8 cellular contexts compared by ENCODE assay signal in the genomic region with DNA sequence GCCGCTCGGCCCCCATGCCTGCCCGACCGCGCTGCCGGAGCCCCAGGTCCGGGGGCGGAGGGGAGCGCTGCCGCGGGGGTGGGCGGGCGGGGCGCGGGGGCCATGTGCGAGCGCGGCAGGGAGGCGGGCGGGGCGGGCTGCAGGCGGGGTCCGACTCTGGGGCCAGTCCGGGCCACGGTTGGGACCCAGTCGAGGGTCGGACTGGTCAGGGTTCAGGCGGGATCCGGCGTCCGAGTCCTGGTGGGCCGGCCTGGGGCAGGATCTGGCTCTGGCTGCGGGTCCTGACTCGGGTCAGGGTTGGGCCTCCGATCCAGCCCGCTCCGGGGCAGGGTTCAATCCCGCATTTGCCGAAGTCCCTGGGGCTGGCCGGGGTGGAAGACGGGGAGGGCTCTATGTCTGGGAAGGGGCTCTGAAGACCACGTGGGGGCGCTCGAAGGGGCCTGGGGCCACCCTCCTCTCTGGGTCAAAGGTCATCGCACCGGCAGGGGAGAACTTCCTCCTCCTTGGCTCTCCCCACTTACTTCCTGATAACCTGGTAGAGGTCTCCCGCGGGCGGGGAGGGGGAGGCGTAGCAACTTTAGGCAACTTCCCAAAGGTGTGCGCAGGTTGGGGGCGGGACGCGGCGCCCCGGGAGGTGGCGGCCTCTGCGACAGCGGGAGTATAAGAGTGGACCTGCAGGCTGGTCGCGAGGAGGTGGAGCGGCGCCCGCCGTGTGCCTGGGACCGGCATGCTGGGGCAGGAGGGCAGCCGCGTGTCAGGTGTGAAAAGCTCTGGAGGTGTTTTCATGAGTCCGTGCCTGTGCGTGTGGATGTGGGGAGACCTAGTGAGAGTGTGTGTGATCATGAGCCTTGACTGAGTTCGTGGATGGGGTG. TPM values are rescaled to one million over a fixed set of nuclear protein-coding genes. Genes with fewer than 3 reads are reported as not detected.
DNase-seq lines count a peak whose midpoint lies in the region; ATAC-seq, FAIRE-seq and TF ChIP-seq lines count a peak whose summit lies in the region.

No MANE protein-coding gene starts in this region.

- WGBS in GM12878 (ENCODE audit: insufficient coverage, insufficient replicate concordance, low lambda C conversion rate, missing lambda C conversion rate): 2% methylated on average over 41 of the region's 71 CpGs

- no peaks in the 10 kb centered on the region; the same call in 1 of the 2 replicates for H3F3A ChIP-seq in DOHH2 (ENCODE audit: control insufficient read depth, insufficient read depth)

- peaks cover 36% of the 10 kb centered on the region for H3K36me3 ChIP-seq in DOHH2 (ENCODE audit: control insufficient read depth, low read length)
- H3K36me3 ChIP-seq in MG63: peaks cover 8% of the 10 kb centered on the region
- H3K36me3 ChIP-seq in GM12878 (ENCODE audit: control insufficient read depth in 2 of 2, insufficient read depth in 2 of 2, low read length in 1 of 2): peaks cover 0 to 3% of the 10 kb centered on the region in 2 experiments; a peak in 2 of 4 replicates

- DNase-seq in MG63: peak; percentile 70
- DNase-seq in T1000 (lab: John Stamatoyannopoulos, UW): peak; percentile 61
- no peak for DNase-seq in GM12878 (ENCODE audit: low read depth, low spot score)
- peak; percentile 53 for DNase-seq in inferior parietal cortex (ENCODE audit: extremely low spot score)
- DNase-seq in stimulated activated CD4-positive, alpha-beta T cell treated with anti-CD3 and anti-CD28 coated beads, Interleukin-15, amount 100 ng/mL, for 1 hour (ENCODE audit: low read depth in 1 of 2, low spot score in 1 of 2): peak; percentile 48 to 57
- no peak for DNase-seq in frontal cortex (ENCODE audit: low spot score in 2 of 2)

- in situ Hi-C loops in GM12878 (cut with MboI): no loop called here

- H3K4me1 ChIP-seq in DOHH2 (ENCODE audit: control insufficient read depth, low read length): peaks cover 29% of the 10 kb centered on the region
- peaks cover 18% of the 10 kb centered on the region for H3K4me1 ChIP-seq in GM12878 (ENCODE audit: control insufficient read depth, insufficient read depth, low read length)

- H3K9ac ChIP-seq in GM12878 (ENCODE audit: control insufficient read depth, insufficient read depth, low read length): peak overlapping the region; percentile 80

- RAD21 ChIA-PET in GM12878 (lab: Charles Lee; ENCODE audit: unreplicated experiment): interaction anchor here (0.6 to 5.8 kb wide), 7 partner anchors 12 to 99 kb away, joined by 3 to 125 read pairs (median 6); partner anchors contain the start of genes FERMT3, PRDX5 and TRMT112

- POLR2A ChIA-PET in GM12878 (lab: Charles Lee): interaction anchor here (0.6 to 5.8 kb wide), 7 partner anchors 11 to 101 kb away, joined by 3 to 70 read pairs (median 14); partner anchors contain the start of genes BAD, FERMT3, PRDX5 and TRMT112

- peak; percentile 27 for ATAC-seq in GM21717 (IDR thresholded peaks at IDR 0.05; ENCODE audit: unreplicated experiment)
- ATAC-seq in GM12878: peak; percentile 37

- H3K4me3 ChIP-seq in DOHH2 (ENCODE audit: low read length) (peak overlapping the region; percentile 99), MG63 (peak overlapping the region; percentile 74), GM12878 (peak overlapping the region; percentile 78)

- FAIRE-seq in GM12878 (lab: Jason Lieb, UNC): no peak
- FAIRE-seq in frontal cortex (lab: Jason Lieb, UNC): no peak

- H3K79me2 ChIP-seq in DOHH2 (ENCODE audit: control insufficient read depth, low read length) (peaks cover 47% of the 10 kb centered on the region), GM12878 (ENCODE audit: control insufficient read depth, insufficient read depth, low read length) (peaks cover 24% of the 10 kb centered on the region)

- TF ChIP-seq CTCF in DOHH2 (IDR thresholded peaks at IDR 0.05; ENCODE audit: low read depth, low read length, poor library complexity, severe bottlenecking): peak; percentile 71
- TF ChIP-seq CTCF in GM12878 (IDR thresholded peaks at IDR 0.05 in 2 of 3, conservative IDR thresholded peaks at IDR 0.05 in 1 of 3; ENCODE audit: control insufficient read depth in 2 of 3, extremely low read depth in 1 of 3, insufficient read depth in 1 of 3, low read depth in 3 of 3, low read length in 3 of 3): peak; percentile 47 to 55 (median 52)

- H3K27ac ChIP-seq in DOHH2 (ENCODE audit: low read depth, low read length) (peak overlapping the region; percentile 63), GM12878 (ENCODE audit: control insufficient read depth, insufficient read depth) (peak overlapping the region; percentile 79)

- H3K9me3 ChIP-seq in DOHH2 (ENCODE audit: control insufficient read depth, insufficient read depth, low read length) (no peaks in the 10 kb centered on the region), MG63 (no peaks in the 10 kb centered on the region), GM12878 (replicated peaks; ENCODE audit: control insufficient read depth, insufficient read depth, low read length) (no peaks in the 10 kb centered on the region)

- SMC1A ChIA-PET in GM12878 (lab: Charles Lee; ENCODE audit: uncharacterized antibody, unreplicated experiment): interaction anchor here (2.0 to 5.7 kb wide), 4 partner anchors 12 to 100 kb away, joined by 7 to 98 read pairs (median 12); partner anchors contain the start of genes FERMT3, PRDX5 and TRMT112

- H4K20me1 ChIP-seq in DOHH2 (ENCODE audit: control insufficient read depth, insufficient read depth, low read depth, low read length): no peaks in the 10 kb centered on the region
- no peaks in the 10 kb centered on the region for H4K20me1 ChIP-seq in GM12878 (ENCODE audit: control insufficient read depth, insufficient read depth)

- no peak for TF ChIP-seq RAD21 in GM12878 (IDR thresholded peaks at IDR 0.05; ENCODE audit: insufficient read depth, low read depth, low read length)

- peak overlapping the region; percentile 87 for H3K4me2 ChIP-seq in DOHH2 (ENCODE audit: low read length)
- peak overlapping the region; percentile 99 for H3K4me2 ChIP-seq in GM12878 (ENCODE audit: control insufficient read depth, insufficient read depth)

- H3K27me3 ChIP-seq in DOHH2 (ENCODE audit: control insufficient read depth, low read length) (peaks cover under 1% of the 10 kb centered on the region), MG63 (no peaks in the 10 kb centered on the region), GM12878 (replicated peaks in 1 of 2; ENCODE audit: control insufficient read depth in 2 of 2, insufficient read depth in 2 of 2, low read length in 1 of 2) (peaks cover 0 to under 1% of the 10 kb centered on the region in 2 experiments; a peak in 2 of 4 replicates)

- peak overlapping the region; percentile 58 for H2AFZ ChIP-seq in GM12878 (ENCODE audit: control insufficient read depth, low read depth, low read length)

- TF ChIP-seq EP300 in GM12878 (IDR thresholded peaks at IDR 0.05; ENCODE audit: borderline replicate concordance in 1 of 2, control insufficient read depth in 1 of 2, low read depth in 2 of 2, low read length in 2 of 2): no peak

- BruUV-seq in GM12878 (replicated peaks; lab: Mats Ljungman, UMichigan): TSS peak; percentile 73

- TF ChIP-seq POLR2A in GM12878 (IDR thresholded peaks at IDR 0.05; ENCODE audit: low read depth, low read length): peak; percentile 82

- intact Hi-C loops in GM12878 (cut with micrococcal nuclease; ENCODE audit: unreplicated experiment): loop anchor here (1.0 to 2.0 kb wide), 5 partner anchors 11 to 65 kb away; partner anchors contain the start of genes CCDC88B, FKBP2 and TRMT112

- H3K9me2 ChIP-seq in DOHH2 (replicated peaks; ENCODE audit: control insufficient read depth, low read length): no peaks in the 10 kb centered on the region

- CTCF ChIA-PET in GM12878 (lab: Yijun Ruan, JAX): interaction anchor here (0.5 to 5.8 kb wide), 9 partner anchors 11 to 174 kb away, joined by 3 to 74 read pairs (median 13); partner anchors contain the start of genes BAD, GPR137, PRDX5 and TRMT112

RNA-seq across cellular contexts. Expression of gene ESRRA, which starts 0.6 kb away (rescaled TPM):
- total RNA-seq in MG63 (2014; rRNA removed; shearing (Covaris generic); ENCODE audit: low replicate concordance): 52.0 and 79.2 TPM in 2 replicates
- 18.8 and 21.2 TPM in 2 replicates for total RNA-seq in GM12878 (2013; cell fraction: nucleolus; rRNA removed)
- 34.9 and 40.7 TPM in 2 replicates for total RNA-seq in GM12878 (2014; rRNA removed)
- total RNA-seq in GM12878 (2014; rRNA removed; fragmentation: Illumina TruSeq; extraction: Trizol): 12.3 and 12.7 TPM in 2 replicates
- 41.7 and 48.9 TPM in 2 replicates for total RNA-seq in GM12878 (2021)
- 3.8 TPM for polyA plus RNA-seq in GM12878 (2011; ENCODE audit: low read depth)
- 6.4 and 10.9 TPM in 2 replicates for polyA plus RNA-seq in GM12878 (2011; rRNA removed)
- 16.8 and 24.8 TPM in 2 replicates for polyA plus RNA-seq in GM12878 (2011; cell fraction: cytosol; rRNA removed)
- polyA plus RNA-seq in GM12878 (2011; cell fraction: nucleus; rRNA removed): 24.4 and 36.6 TPM in 2 replicates
- polyA plus RNA-seq in GM12878 (2012): 10.7 and 14.9 TPM in 2 replicates
- polyA plus RNA-seq in GM12878 (2014; fragmentation: Illumina TruSeq; extraction: Trizol): 1.5 and 7.0 TPM in 2 replicates
- polyA plus RNA-seq in GM12878 (2014; fragmentation: Nextera tagmentation; extraction: Ambion mirVana): under 1 TPM; 0.32 to 0.55 TPM
- 32.7 and 45.0 TPM in 2 replicates for polyA plus RNA-seq in GM12878 (2014; rRNA removed)
- polyA plus RNA-seq in GM12878 (2016; fragmentation: Nextera tagmentation; extraction: Ambion mirVana): 10 to 100 TPM; 12.4 to 23.3 TPM
- polyA minus RNA-seq in GM12878 (2011; rRNA and poly(A)+ RNA removed): 7.6 and 17.4 TPM in 2 replicates
- polyA minus RNA-seq in GM12878 (2011; cell fraction: cytosol; rRNA and poly(A)+ RNA removed): 8.6 and 10.6 TPM in 2 replicates
- 7.3 and 17.8 TPM in 2 replicates for polyA minus RNA-seq in GM12878 (2011; cell fraction: nucleus; rRNA and poly(A)+ RNA removed)
- total RNA-seq in frontal cortex: 12.6 TPM

RNA-seq across cellular contexts. Expression of gene CATSPERZ, which starts 5.8 kb away (rescaled TPM):
- total RNA-seq in MG63 (2014; rRNA removed; shearing (Covaris generic); ENCODE audit: low replicate concordance): not detected in 2 replicates
- 0.50 TPM in 1 of 2 replicates, not detected in the other for total RNA-seq in GM12878 (2013; cell fraction: nucleolus; rRNA removed)
- total RNA-seq in GM12878 (2014; rRNA removed) (not detected in 2 replicates), GM12878 (2014; rRNA removed; fragmentation: Illumina TruSeq; extraction: Trizol) (not detected in 2 replicates), GM12878 (2021) (0.29 TPM in 1 of 2 replicates, not detected in the other), frontal cortex (0.82 TPM)
- polyA plus RNA-seq in GM12878 (2011; ENCODE audit: low read depth): not detected
- polyA plus RNA-seq in GM12878 (2011; rRNA removed) (0.12 and 0.24 TPM in 2 replicates), GM12878 (2014; fragmentation: Illumina TruSeq; extraction: Trizol) (0.31 TPM in 1 of 2 replicates, not detected in the other), GM12878 (2014; fragmentation: Nextera tagmentation; extraction: Ambion mirVana) (not detected), GM12878 (2014; rRNA removed) (not detected in 2 replicates), GM12878 (2016; fragmentation: Nextera tagmentation; extraction: Ambion mirVana) (not detected)
- polyA plus RNA-seq in GM12878 (2011; cell fraction: cytosol; rRNA removed): 0.12 TPM in 1 of 2 replicates, not detected in the other
- 0.22 and 0.38 TPM in 2 replicates for polyA plus RNA-seq in GM12878 (2011; cell fraction: nucleus; rRNA removed)
- polyA plus RNA-seq in GM12878 (2012): 0.23 and 0.67 TPM in 2 replicates
- not detected in 2 replicates for polyA minus RNA-seq in GM12878 (2011; rRNA and poly(A)+ RNA removed)
- polyA minus RNA-seq in GM12878 (2011; cell fraction: cytosol; rRNA and poly(A)+ RNA removed): not detected in 2 replicates
- polyA minus RNA-seq in GM12878 (2011; cell fraction: nucleus; rRNA and poly(A)+ RNA removed): not detected in 2 replicates

RNA-seq across cellular contexts. Expression of gene TRMT112, which starts 11.4 kb away (rescaled TPM):
- 356 and 508 TPM in 2 replicates for total RNA-seq in MG63 (2014; rRNA removed; shearing (Covaris generic); ENCODE audit: low replicate concordance)
- 21.2 and 22.0 TPM in 2 replicates for total RNA-seq in GM12878 (2013; cell fraction: nucleolus; rRNA removed)
- total RNA-seq in GM12878 (2014; rRNA removed) (252 and 288 TPM in 2 replicates), GM12878 (2014; rRNA removed; fragmentation: Illumina TruSeq; extraction: Trizol) (212 and 217 TPM in 2 replicates), GM12878 (2021) (210 and 220 TPM in 2 replicates), frontal cortex (103 TPM)
- polyA plus RNA-seq in GM12878 (2011; ENCODE audit: low read depth): 376 TPM
- polyA plus RNA-seq in GM12878 (2011; rRNA removed) (300 and 394 TPM in 2 replicates), GM12878 (2014; fragmentation: Illumina TruSeq; extraction: Trizol) (96.2 and 220 TPM in 2 replicates), GM12878 (2014; fragmentation: Nextera tagmentation; extraction: Ambion mirVana) (100 to 1,000 TPM; 322 to 331 TPM), GM12878 (2014; rRNA removed) (294 and 320 TPM in 2 replicates), GM12878 (2016; fragmentation: Nextera tagmentation; extraction: Ambion mirVana) (100 to 1,000 TPM; 411 to 455 TPM)
- 444 and 476 TPM in 2 replicates for polyA plus RNA-seq in GM12878 (2011; cell fraction: cytosol; rRNA removed)
- polyA plus RNA-seq in GM12878 (2011; cell fraction: nucleus; rRNA removed): 172 and 214 TPM in 2 replicates
- 296 and 388 TPM in 2 replicates for polyA plus RNA-seq in GM12878 (2012)
- polyA minus RNA-seq in GM12878 (2011; rRNA and poly(A)+ RNA removed): 54.2 and 99.4 TPM in 2 replicates
- 89.2 and 95.6 TPM in 2 replicates for polyA minus RNA-seq in GM12878 (2011; cell fraction: cytosol; rRNA and poly(A)+ RNA removed)
- polyA minus RNA-seq in GM12878 (2011; cell fraction: nucleus; rRNA and poly(A)+ RNA removed): 32.3 and 46.0 TPM in 2 replicates

RNA-seq across cellular contexts. Expression of gene PRDX5, which starts 12.0 kb away (rescaled TPM):
- 291 and 333 TPM in 2 replicates for total RNA-seq in MG63 (2014; rRNA removed; shearing (Covaris generic); ENCODE audit: low replicate concordance)
- 10.4 and 10.9 TPM in 2 replicates for total RNA-seq in GM12878 (2013; cell fraction: nucleolus; rRNA removed)
- total RNA-seq in GM12878 (2014; rRNA removed) (238 and 248 TPM in 2 replicates), GM12878 (2014; rRNA removed; fragmentation: Illumina TruSeq; extraction: Trizol) (198 and 206 TPM in 2 replicates), GM12878 (2021) (202 and 214 TPM in 2 replicates), frontal cortex (129 TPM)
- 146 TPM for polyA plus RNA-seq in GM12878 (2011; ENCODE audit: low read depth)
- polyA plus RNA-seq in GM12878 (2011; rRNA removed) (265 and 406 TPM in 2 replicates), GM12878 (2014; fragmentation: Illumina TruSeq; extraction: Trizol) (110 and 241 TPM in 2 replicates), GM12878 (2014; fragmentation: Nextera tagmentation; extraction: Ambion mirVana) (100 to 1,000 TPM in 1 of 2 experiments, 10 to 100 TPM in 1; 95.7 to 203 TPM), GM12878 (2014; rRNA removed) (341 and 351 TPM in 2 replicates), GM12878 (2016; fragmentation: Nextera tagmentation; extraction: Ambion mirVana) (100 to 1,000 TPM; 324 to 357 TPM)
- polyA plus RNA-seq in GM12878 (2011; cell fraction: cytosol; rRNA removed): 562 and 645 TPM in 2 replicates
- 193 and 238 TPM in 2 replicates for polyA plus RNA-seq in GM12878 (2011; cell fraction: nucleus; rRNA removed)
- polyA plus RNA-seq in GM12878 (2012): 242 and 335 TPM in 2 replicates
- polyA minus RNA-seq in GM12878 (2011; rRNA and poly(A)+ RNA removed): 97.0 and 167 TPM in 2 replicates
- polyA minus RNA-seq in GM12878 (2011; cell fraction: cytosol; rRNA and poly(A)+ RNA removed): 55.5 and 58.4 TPM in 2 replicates
- 13.3 and 26.9 TPM in 2 replicates for polyA minus RNA-seq in GM12878 (2011; cell fraction: nucleus; rRNA and poly(A)+ RNA removed)

RNA-seq across cellular contexts. Expression of gene KCNK4, which starts 14.8 kb away (rescaled TPM):
- total RNA-seq in MG63 (2014; rRNA removed; shearing (Covaris generic); ENCODE audit: low replicate concordance): not detected in 2 replicates
- 0.33 and 0.69 TPM in 2 replicates for total RNA-seq in GM12878 (2013; cell fraction: nucleolus; rRNA removed)
- total RNA-seq in GM12878 (2014; rRNA removed) (not detected in 2 replicates), GM12878 (2014; rRNA removed; fragmentation: Illumina TruSeq; extraction: Trizol) (not detected in 2 replicates), GM12878 (2021) (not detected in 2 replicates), frontal cortex (1.6 TPM)
- polyA plus RNA-seq in GM12878 (2011; ENCODE audit: low read depth): not detected
- polyA plus RNA-seq in GM12878 (2011; rRNA removed) (0.04 TPM in 1 of 2 replicates, not detected in the other), GM12878 (2014; fragmentation: Illumina TruSeq; extraction: Trizol) (not detected in 2 replicates), GM12878 (2014; fragmentation: Nextera tagmentation; extraction: Ambion mirVana) (not detected), GM12878 (2014; rRNA removed) (0.20 TPM in 1 of 2 replicates, not detected in the other), GM12878 (2016; fragmentation: Nextera tagmentation; extraction: Ambion mirVana) (not detected)
- polyA plus RNA-seq in GM12878 (2011; cell fraction: cytosol; rRNA removed): 0.06 and 0.07 TPM in 2 replicates
- polyA plus RNA-seq in GM12878 (2011; cell fraction: nucleus; rRNA removed): 0.16 and 0.57 TPM in 2 replicates
- not detected in 2 replicates for polyA plus RNA-seq in GM12878 (2012)
- polyA minus RNA-seq in GM12878 (2011; rRNA and poly(A)+ RNA removed): not detected in 2 replicates
- polyA minus RNA-seq in GM12878 (2011; cell fraction: cytosol; rRNA and poly(A)+ RNA removed): not detected in 2 replicates
- polyA minus RNA-seq in GM12878 (2011; cell fraction: nucleus; rRNA and poly(A)+ RNA removed): 0.77 TPM in 1 of 2 replicates, not detected in the other

Comparison
In these comparisons a context has a peak if more than half of its experiments do, and no peak if none do; other contexts are left out.
1. DNase-seq: peak in MG63 (single experiment), T1000 (single experiment), inferior parietal cortex (single experiment) and stimulated activated CD4-positive, alpha-beta T cell treated with anti-CD3 and anti-CD28 coated beads, Interleukin-15, amount 100 ng/mL, for 1 hour (2 of 2); none in GM12878 (single experiment) and frontal cortex (0 of 2).
2. Peak in every context shown above with its lines, with median percentiles within 50 percentile points of each other: H3K4me3 ChIP-seq.